ENCODE assay signal across 2 cellular contexts in genomic region chr12:11801643-11802042, GRCh38.
TF ChIP-seq lines count a peak whose summit lies in the region.

No MANE protein-coding gene starts in this region.

TF ChIP-seq in GM12891, 5 proteins besides CTCF, POLR2A, EP300 and RAD21 (continued from another document):
- no peak for TF ChIP-seq SPI1 (IDR thresholded peaks at IDR 0.05; ENCODE audit: low read depth, low read length)

TF ChIP-seq in endothelial cell of umbilical vein, 7 proteins besides CTCF, POLR2A, EP300 and RAD21 (continued from another document):
- TF ChIP-seq GATA2 (IDR thresholded peaks at IDR 0.05; ENCODE audit: insufficient read depth, insufficient read length, low read depth, low read length), result peak; percentile 69
